Comparison of ENCODE assay signal across 17 cellular contexts in the genomic region with DNA sequence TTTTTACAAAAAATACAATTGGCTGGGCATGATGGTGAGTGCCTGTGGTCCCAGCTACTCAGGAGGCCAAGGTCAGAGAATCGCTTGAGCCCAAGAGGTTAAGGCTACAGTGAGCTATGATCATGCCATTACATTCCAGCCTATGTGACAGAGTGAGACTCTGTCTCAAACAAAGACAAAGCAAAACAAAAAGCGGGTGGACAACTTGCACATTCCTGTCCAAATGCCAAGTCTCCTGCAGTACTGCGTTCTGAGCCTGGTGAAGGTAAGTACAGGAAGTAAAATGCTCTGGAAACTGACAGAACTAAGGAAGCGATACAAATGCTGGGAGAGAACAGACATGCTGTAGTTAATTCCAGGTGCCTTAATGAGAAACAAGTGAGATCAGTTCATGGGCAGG.
"Had no signal": no experiment of that assay in that cellular context is flagged by ENCODE, and none has a peak within 500 bp of the region (broad histone marks: within the 10 kb centered on the region; RNA-seq: fewer than 3 reads in every experiment).

No MANE protein-coding gene starts in this region.

- H3K27ac Mint-ChIP-seq: activated naive CD4-positive, alpha-beta T cell treated with anti-CD3 and anti-CD28 coated beads, Interleukin-2, amount 50 U/mL, for 24 hours; nephron progenitor cell; stimulated activated naive B cell treated with anti-CD40 and anti-IgM and Interleukin-4, amounts not matched to agents 10 μg/mL and 1 μg/mL and 100 μg/mL, for 72 hours; type B pancreatic cell; WTC11 had no signal

- H3K4me1 Mint-ChIP-seq: activated naive CD4-positive, alpha-beta T cell treated with anti-CD3 and anti-CD28 coated beads, Interleukin-2, amount 50 U/mL, for 24 hours; nephron progenitor cell; WTC11 had no signal

- DNase-seq: activated gamma-delta T cell treated with Interleukin-2 at 50 U/mL for 16 hours; activated T-cell treated with anti-CD3 and anti-CD28 coated beads, Interleukin-2, amount 50 U/mL, for 1 hour; anterior cingulate cortex; colonic mucosa; head of caudate nucleus; left cardiac atrium; mesenchymal stem cell; mucosa of descending colon; nephron progenitor cell; stimulated activated CD4-positive, alpha-beta T cell treated with anti-CD3 and anti-CD28 coated beads, Interleukin-2, amount 100 ng/mL, for 48 hours; stimulated activated CD8-positive, alpha-beta memory T cell treated with anti-CD3 and anti-CD28 coated beads, Interleukin-4, amount 100 ng/mL, for 48 hours; stimulated activated naive B cell treated with anti-CD40 and anti-IgM and Interleukin-4, amounts not matched to agents 10 μg/mL and 1 μg/mL and 100 μg/mL, for 72 hours; T-helper 9 cell had no signal

- H3K36me3 Mint-ChIP-seq: activated naive CD4-positive, alpha-beta T cell treated with anti-CD3 and anti-CD28 coated beads, Interleukin-2, amount 50 U/mL, for 24 hours; type B pancreatic cell; WTC11 had no signal

- H3K4me3 ChIP-seq: colonic mucosa, gastroesophageal sphincter, mucosa of descending colon had no signal

- H3K4me3 Mint-ChIP-seq: activated naive CD4-positive, alpha-beta T cell treated with anti-CD3 and anti-CD28 coated beads, Interleukin-2, amount 50 U/mL, for 24 hours; nephron progenitor cell; stimulated activated naive B cell treated with anti-CD40 and anti-IgM and Interleukin-4, amounts not matched to agents 10 μg/mL and 1 μg/mL and 100 μg/mL, for 72 hours; type B pancreatic cell; WTC11 had no signal

- H3K9me3 Mint-ChIP-seq: activated naive CD4-positive, alpha-beta T cell treated with anti-CD3 and anti-CD28 coated beads, Interleukin-2, amount 50 U/mL, for 24 hours had no signal
